Comparison of ENCODE assay signal across 1 cellular context in genomic region chr14:20477211-20477876, GRCh38.
TF ChIP-seq lines count a peak whose summit lies in the region.

No MANE protein-coding gene starts in this region.

TF ChIP-seq in SK-N-SH, 30 proteins besides CTCF, POLR2A, EP300 and RAD21 (continued from another document):
- no peak for TF ChIP-seq ZBTB33 (IDR thresholded peaks at IDR 0.05; ENCODE audit: borderline replicate concordance, low read depth)
- TF ChIP-seq NFIC (IDR thresholded peaks at IDR 0.05; ENCODE audit: borderline replicate concordance): peak; percentile 35; the same call in 1 of the 2 replicates
- TF ChIP-seq MXI1 (IDR thresholded peaks at IDR 0.05; ENCODE audit: low read depth, low read length): peak; percentile 31; the same call in 1 of the 2 replicates
- no peak for TF ChIP-seq MEF2A (IDR thresholded peaks at IDR 0.05; ENCODE audit: borderline replicate concordance, low read depth)
- TF ChIP-seq GATA2 (CRISPR knock-in tag; IDR thresholded peaks at IDR 0.05): peak; percentile 92
TF ChIP-seq in SK-N-SH: peak in this region for 10.
